1 cellular context compared by ENCODE assay signal in genomic region chr12:12611512-12612306, GRCh38.
A peak's percentile ranks its signal among the peaks of the same experiment; 100 is the strongest.
TF ChIP-seq lines count a peak whose summit lies in the region.

A gene with protein sequence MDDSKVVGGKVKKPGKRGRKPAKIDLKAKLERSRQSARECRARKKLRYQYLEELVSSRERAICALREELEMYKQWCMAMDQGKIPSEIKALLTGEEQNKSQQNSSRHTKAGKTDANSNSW (plus strand): TSS chr12:12611876. CDS start chr12:12612173, 297 bp downstream.

TF ChIP-seq in GM12878, 131 proteins besides CTCF, POLR2A, EP300 and RAD21 (continued from another document and continues in another):
- TF ChIP-seq EED (IDR thresholded peaks at IDR 0.05; ENCODE audit: low read depth) (peak; percentile 66), ELK1 (IDR thresholded peaks at IDR 0.05; ENCODE audit: low read depth, low read length) (no peak), MTA2 (IDR thresholded peaks at IDR 0.05; ENCODE audit: low read depth) (0 out of 2 replicates have a peak, but pooled peaks have one; percentile 34), BCL11A (IDR thresholded peaks at IDR 0.05; ENCODE audit: low read depth, low read length) (no peak), CBFB (IDR thresholded peaks at IDR 0.05; ENCODE audit: low read depth) (peak; percentile 38; the same call in 1 of the 2 replicates), CREM (IDR thresholded peaks at IDR 0.05; ENCODE audit: low read depth) (peak; percentile 76), NR2F1 (conservative IDR thresholded peaks at IDR 0.05) (no peak), WRNIP1 (IDR thresholded peaks at IDR 0.05; ENCODE audit: borderline replicate concordance, low read depth, low read length) (no peak), HCFC1 (IDR thresholded peaks at IDR 0.05; ENCODE audit: low read length) (peak; percentile 92), MYB (IDR thresholded peaks at IDR 0.05; ENCODE audit: borderline replicate concordance, low read depth, low read length) (no peak), TCF3 (IDR thresholded peaks at IDR 0.05; ENCODE audit: borderline replicate concordance, insufficient read depth, low read depth, low read length) (no peak), ZNF24 (IDR thresholded peaks at IDR 0.05) (no peak), SRF (IDR thresholded peaks at IDR 0.05; ENCODE audit: low read depth in 2 of 2, low read length in 2 of 2) (no peak), PRDM15 (CRISPR knock-in tag; IDR thresholded peaks at IDR 0.05) (no peak), ATF7 (IDR thresholded peaks at IDR 0.05; ENCODE audit: low read depth) (peak; percentile 37; the same call in 1 of the 2 replicates), IRF5 (IDR thresholded peaks at IDR 0.05; ENCODE audit: borderline replicate concordance) (no peak), SMAD1 (IDR thresholded peaks at IDR 0.05; ENCODE audit: low read depth, partially characterized antibody) (peak; percentile 44), SUPT20H (IDR thresholded peaks at IDR 0.05; ENCODE audit: borderline replicate concordance, control insufficient read depth, low read depth, low read length) (no peak), BMI1 (IDR thresholded peaks at IDR 0.05; ENCODE audit: borderline replicate concordance) (no peak), CEBPB (IDR thresholded peaks at IDR 0.05; ENCODE audit: borderline replicate concordance in 1 of 2, low read depth in 2 of 2, low read length in 2 of 2) (no peak; a peak in 1 of 4 replicates), MXI1 (IDR thresholded peaks at IDR 0.05; ENCODE audit: low read depth, low read length) (peak; percentile 76), PAX8 (IDR thresholded peaks at IDR 0.05) (no peak), ZNF217 (IDR thresholded peaks at IDR 0.05) (no peak), ZSCAN29 (IDR thresholded peaks at IDR 0.05) (no peak), LARP7 (IDR thresholded peaks at IDR 0.05) (no peak; the same call in 1 of the 2 replicates), CHD1 (IDR thresholded peaks at IDR 0.05; ENCODE audit: low read depth, low read length) (no peak), CBX5 (IDR thresholded peaks at IDR 0.05; ENCODE audit: low read depth) (peak; percentile 81; the same call in 1 of the 2 replicates), TAF1 (IDR thresholded peaks at IDR 0.05; ENCODE audit: borderline replicate concordance, low read depth, low read length) (peak; percentile 71; the same call in 1 of the 2 replicates), HDGF (IDR thresholded peaks at IDR 0.05) (no peak), RELB (IDR thresholded peaks at IDR 0.05; ENCODE audit: low read depth) (peak; percentile 82), IKZF2 (IDR thresholded peaks at IDR 0.05) (peak; percentile 76 to 81), E2F4 (IDR thresholded peaks at IDR 0.05; ENCODE audit: low read depth, low read length) (0 out of 2 replicates have a peak, but pooled peaks have one; percentile 20), NBN (IDR thresholded peaks at IDR 0.05) (peak; percentile 91; the same call in 1 of the 2 replicates), RB1 (IDR thresholded peaks at IDR 0.05; ENCODE audit: borderline replicate concordance) (0 out of 2 replicates have a peak, but pooled peaks have one; percentile 48), HDAC2 (IDR thresholded peaks at IDR 0.05) (no peak)
- TF ChIP-seq, protein P1, sequence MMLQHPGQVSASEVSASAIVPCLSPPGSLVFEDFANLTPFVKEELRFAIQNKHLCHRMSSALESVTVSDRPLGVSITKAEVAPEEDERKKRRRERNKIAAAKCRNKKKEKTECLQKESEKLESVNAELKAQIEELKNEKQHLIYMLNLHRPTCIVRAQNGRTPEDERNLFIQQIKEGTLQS (IDR thresholded peaks at IDR 0.05; ENCODE audit: borderline replicate concordance, extremely low read depth, low read depth, low read length): no peak
- TF ChIP-seq, protein P2, sequence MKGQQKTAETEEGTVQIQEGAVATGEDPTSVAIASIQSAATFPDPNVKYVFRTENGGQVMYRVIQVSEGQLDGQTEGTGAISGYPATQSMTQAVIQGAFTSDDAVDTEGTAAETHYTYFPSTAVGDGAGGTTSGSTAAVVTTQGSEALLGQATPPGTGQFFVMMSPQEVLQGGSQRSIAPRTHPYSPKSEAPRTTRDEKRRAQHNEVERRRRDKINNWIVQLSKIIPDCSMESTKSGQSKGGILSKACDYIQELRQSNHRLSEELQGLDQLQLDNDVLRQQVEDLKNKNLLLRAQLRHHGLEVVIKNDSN (IDR thresholded peaks at IDR 0.05; ENCODE audit: borderline replicate concordance, extremely low read length, insufficient read depth, low read depth, low read length): no peak
- TF ChIP-seq, protein P3, sequence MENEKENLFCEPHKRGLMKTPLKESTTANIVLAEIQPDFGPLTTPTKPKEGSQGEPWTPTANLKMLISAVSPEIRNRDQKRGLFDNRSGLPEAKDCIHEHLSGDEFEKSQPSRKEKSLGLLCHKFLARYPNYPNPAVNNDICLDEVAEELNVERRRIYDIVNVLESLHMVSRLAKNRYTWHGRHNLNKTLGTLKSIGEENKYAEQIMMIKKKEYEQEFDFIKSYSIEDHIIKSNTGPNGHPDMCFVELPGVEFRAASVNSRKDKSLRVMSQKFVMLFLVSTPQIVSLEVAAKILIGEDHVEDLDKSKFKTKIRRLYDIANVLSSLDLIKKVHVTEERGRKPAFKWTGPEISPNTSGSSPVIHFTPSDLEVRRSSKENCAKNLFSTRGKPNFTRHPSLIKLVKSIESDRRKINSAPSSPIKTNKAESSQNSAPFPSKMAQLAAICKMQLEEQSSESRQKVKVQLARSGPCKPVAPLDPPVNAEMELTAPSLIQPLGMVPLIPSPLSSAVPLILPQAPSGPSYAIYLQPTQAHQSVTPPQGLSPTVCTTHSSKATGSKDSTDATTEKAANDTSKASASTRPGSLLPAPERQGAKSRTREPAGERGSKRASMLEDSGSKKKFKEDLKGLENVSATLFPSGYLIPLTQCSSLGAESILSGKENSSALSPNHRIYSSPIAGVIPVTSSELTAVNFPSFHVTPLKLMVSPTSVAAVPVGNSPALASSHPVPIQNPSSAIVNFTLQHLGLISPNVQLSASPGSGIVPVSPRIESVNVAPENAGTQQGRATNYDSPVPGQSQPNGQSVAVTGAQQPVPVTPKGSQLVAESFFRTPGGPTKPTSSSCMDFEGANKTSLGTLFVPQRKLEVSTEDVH (IDR thresholded peaks at IDR 0.05; ENCODE audit: low read depth, partially characterized antibody): no peak
- TF ChIP-seq, protein P4, sequence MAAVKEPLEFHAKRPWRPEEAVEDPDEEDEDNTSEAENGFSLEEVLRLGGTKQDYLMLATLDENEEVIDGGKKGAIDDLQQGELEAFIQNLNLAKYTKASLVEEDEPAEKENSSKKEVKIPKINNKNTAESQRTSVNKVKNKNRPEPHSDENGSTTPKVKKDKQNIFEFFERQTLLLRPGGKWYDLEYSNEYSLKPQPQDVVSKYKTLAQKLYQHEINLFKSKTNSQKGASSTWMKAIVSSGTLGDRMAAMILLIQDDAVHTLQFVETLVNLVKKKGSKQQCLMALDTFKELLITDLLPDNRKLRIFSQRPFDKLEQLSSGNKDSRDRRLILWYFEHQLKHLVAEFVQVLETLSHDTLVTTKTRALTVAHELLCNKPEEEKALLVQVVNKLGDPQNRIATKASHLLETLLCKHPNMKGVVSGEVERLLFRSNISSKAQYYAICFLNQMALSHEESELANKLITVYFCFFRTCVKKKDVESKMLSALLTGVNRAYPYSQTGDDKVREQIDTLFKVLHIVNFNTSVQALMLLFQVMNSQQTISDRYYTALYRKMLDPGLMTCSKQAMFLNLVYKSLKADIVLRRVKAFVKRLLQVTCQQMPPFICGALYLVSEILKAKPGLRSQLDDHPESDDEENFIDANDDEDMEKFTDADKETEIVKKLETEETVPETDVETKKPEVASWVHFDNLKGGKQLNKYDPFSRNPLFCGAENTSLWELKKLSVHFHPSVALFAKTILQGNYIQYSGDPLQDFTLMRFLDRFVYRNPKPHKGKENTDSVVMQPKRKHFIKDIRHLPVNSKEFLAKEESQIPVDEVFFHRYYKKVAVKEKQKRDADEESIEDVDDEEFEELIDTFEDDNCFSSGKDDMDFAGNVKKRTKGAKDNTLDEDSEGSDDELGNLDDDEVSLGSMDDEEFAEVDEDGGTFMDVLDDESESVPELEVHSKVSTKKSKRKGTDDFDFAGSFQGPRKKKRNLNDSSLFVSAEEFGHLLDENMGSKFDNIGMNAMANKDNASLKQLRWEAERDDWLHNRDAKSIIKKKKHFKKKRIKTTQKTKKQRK (IDR thresholded peaks at IDR 0.05; ENCODE audit: low read depth, low read length): no peak
- TF ChIP-seq, protein P5, sequence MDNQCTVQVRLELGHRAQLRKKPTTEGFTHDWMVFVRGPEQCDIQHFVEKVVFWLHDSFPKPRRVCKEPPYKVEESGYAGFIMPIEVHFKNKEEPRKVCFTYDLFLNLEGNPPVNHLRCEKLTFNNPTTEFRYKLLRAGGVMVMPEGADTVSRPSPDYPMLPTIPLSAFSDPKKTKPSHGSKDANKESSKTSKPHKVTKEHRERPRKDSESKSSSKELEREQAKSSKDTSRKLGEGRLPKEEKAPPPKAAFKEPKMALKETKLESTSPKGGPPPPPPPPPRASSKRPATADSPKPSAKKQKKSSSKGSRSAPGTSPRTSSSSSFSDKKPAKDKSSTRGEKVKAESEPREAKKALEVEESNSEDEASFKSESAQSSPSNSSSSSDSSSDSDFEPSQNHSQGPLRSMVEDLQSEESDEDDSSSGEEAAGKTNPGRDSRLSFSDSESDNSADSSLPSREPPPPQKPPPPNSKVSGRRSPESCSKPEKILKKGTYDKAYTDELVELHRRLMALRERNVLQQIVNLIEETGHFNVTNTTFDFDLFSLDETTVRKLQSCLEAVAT (IDR thresholded peaks at IDR 0.05): no peak
- TF ChIP-seq, protein P6, sequence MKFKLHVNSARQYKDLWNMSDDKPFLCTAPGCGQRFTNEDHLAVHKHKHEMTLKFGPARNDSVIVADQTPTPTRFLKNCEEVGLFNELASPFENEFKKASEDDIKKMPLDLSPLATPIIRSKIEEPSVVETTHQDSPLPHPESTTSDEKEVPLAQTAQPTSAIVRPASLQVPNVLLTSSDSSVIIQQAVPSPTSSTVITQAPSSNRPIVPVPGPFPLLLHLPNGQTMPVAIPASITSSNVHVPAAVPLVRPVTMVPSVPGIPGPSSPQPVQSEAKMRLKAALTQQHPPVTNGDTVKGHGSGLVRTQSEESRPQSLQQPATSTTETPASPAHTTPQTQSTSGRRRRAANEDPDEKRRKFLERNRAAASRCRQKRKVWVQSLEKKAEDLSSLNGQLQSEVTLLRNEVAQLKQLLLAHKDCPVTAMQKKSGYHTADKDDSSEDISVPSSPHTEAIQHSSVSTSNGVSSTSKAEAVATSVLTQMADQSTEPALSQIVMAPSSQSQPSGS (IDR thresholded peaks at IDR 0.05; ENCODE audit: low read length): no peak
